ENCODE assay signal across 8 cellular contexts in the genomic region with DNA sequence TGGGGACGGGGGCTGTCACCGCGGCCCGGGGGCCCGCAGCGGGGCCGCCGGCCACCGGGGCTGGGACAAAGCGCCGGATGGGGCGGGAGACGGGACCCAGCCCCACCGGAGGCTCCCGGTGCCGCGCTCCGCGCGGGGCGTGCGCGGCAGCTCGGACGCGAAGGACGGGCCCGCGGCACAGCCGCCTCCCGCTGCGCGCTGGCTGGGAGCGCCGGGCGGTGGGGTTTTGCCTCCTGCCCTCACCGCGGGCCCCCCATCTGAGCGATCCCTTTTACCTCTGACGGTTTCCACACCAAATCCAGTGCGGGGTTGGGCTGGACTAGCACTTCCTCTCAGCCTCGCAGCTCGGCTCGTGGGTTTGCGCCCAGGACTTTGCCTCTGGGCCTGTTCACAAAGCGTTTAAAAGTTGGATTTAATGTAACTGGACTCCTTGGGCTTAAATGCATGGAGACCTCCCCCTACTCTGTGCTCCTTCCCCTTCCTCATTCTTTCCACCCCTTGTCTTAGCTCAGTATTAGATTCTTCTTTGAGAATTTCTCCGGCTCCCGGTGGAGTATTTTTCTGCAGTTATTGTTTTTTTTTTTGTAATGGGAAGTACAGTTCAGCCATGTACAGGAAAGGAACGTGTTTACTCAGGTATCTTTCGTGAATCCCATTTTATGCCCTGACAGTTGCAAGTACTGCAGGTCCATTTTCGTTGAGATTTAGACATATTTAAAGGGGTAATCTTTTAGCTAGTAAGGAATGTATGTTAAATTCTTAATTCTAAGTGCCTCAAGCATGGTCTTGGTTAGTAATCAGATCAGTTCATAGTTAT. TPM values are rescaled to one million over a fixed set of nuclear protein-coding genes. Genes with fewer than 3 reads are reported as not detected.
DNase-seq lines count a peak whose midpoint lies in the region; ATAC-seq and TF ChIP-seq lines count a peak whose summit lies in the region.

No MANE protein-coding gene starts in this region.

- peaks cover 25% of the 10 kb centered on the region for H3K4me1 Mint-ChIP-seq in progenitor cell of endocrine pancreas (ENCODE audit: low read depth)

- H3K36me3 Mint-ChIP-seq in progenitor cell of endocrine pancreas (ENCODE audit: insufficient read depth): peaks cover 1% of the 10 kb centered on the region

- no peaks in the 10 kb centered on the region for H3K9me3 Mint-ChIP-seq in progenitor cell of endocrine pancreas (ENCODE audit: low read depth)

- peak overlapping the region; percentile 87 for H3K4me3 ChIP-seq in right atrium auricular region

- ATAC-seq in GM21515 (IDR thresholded peaks at IDR 0.05; ENCODE audit: unreplicated experiment): peak; percentile 37

- H3K27ac ChIP-seq in right atrium auricular region: peak overlapping the region; percentile 96 to 97

- H3K4me1 ChIP-seq in right atrium auricular region: peaks cover 0 to 24% of the 10 kb centered on the region in 2 donors

- H3K4me3 Mint-ChIP-seq in progenitor cell of endocrine pancreas (ENCODE audit: low read depth): peak overlapping the region; percentile 94

- peak; percentile 67 for DNase-seq in EL
- DNase-seq in HUDEP-2 (lab: John Stamatoyannopoulos, UW; ENCODE audit: unreplicated experiment in 76 of 76): peak in 47 of 76 experiments; percentile 10 to 73 (median 33)
- DNase-seq in SHP77 (lab: John Stamatoyannopoulos, UW): peak; percentile 4 to 26
- DNase-seq in anterior cingulate cortex (lab: John Stamatoyannopoulos, UW): peak in 44 of 58 donors; percentile 6 to 81 (median 48)
- no peak for DNase-seq in right atrium auricular region (ENCODE audit: low spot score)
- peak; percentile 38 for DNase-seq in progenitor cell of endocrine pancreas (ENCODE audit: low spot score, unreplicated experiment)
- DNase-seq in NCI-H187 (lab: John Stamatoyannopoulos, UW): no peak

- peaks cover 3% of the 10 kb centered on the region for H3K27me3 Mint-ChIP-seq in progenitor cell of endocrine pancreas

- H3K9me3 ChIP-seq in right atrium auricular region: no peaks in the 10 kb centered on the region

- TF ChIP-seq CTCF in right atrium auricular region (IDR thresholded peaks at IDR 0.05) (no peak), progenitor cell of endocrine pancreas (IDR thresholded peaks at IDR 0.05; ENCODE audit: unreplicated experiment) (no peak)

- no peaks in the 10 kb centered on the region for H3K27me3 ChIP-seq in right atrium auricular region

- peak overlapping the region; percentile 97 for H3K27ac Mint-ChIP-seq in progenitor cell of endocrine pancreas

- H3K36me3 ChIP-seq in right atrium auricular region: no peaks in the 10 kb centered on the region

RNA-seq across cellular contexts. Expression of a gene that starts 0.7 kb away (rescaled TPM):
- total RNA-seq in right atrium auricular region: 10 to 100 TPM; 10.7 to 12.1 TPM
- 23.6 and 30.2 TPM in 2 replicates for total RNA-seq in progenitor cell of endocrine pancreas

Comparison
In these comparisons a context has a peak if more than half of its experiments do, and no peak if none do; other contexts are left out.
1. DNase-seq: peak in EL (single experiment), HUDEP-2 (47 of 76), SHP77 (2 of 2), anterior cingulate cortex (44 of 58) and progenitor cell of endocrine pancreas (single experiment); none in right atrium auricular region (single experiment) and NCI-H187 (0 of 2).